ENCODE assay signal across 7 cellular contexts in genomic region chr9:136545966-136546696, GRCh38. TPM values are rescaled to one million over a fixed set of nuclear protein-coding genes. Genes with fewer than 3 reads are reported as not detected.
A peak's percentile ranks its signal among the peaks of the same experiment; 100 is the strongest.
DNase-seq lines count a peak whose midpoint lies in the region; ATAC-seq, FAIRE-seq and TF ChIP-seq lines count a peak whose summit lies in the region.

Gene NOTCH1, minus strand, starts transcription at chr9:136546048. Its CDS starts 262 bp downstream, at chr9:136545786.

- peaks cover 25 to 50% of the 10 kb centered on the region in 2 donors for H3K4me1 ChIP-seq in kidney (ENCODE audit: control insufficient read depth in 1 of 2, insufficient read depth in 1 of 2, low read depth in 1 of 2, low read length in 2 of 2)

- FAIRE-seq in kidney (lab: Jason Lieb, UNC), result no peak

- ATAC-seq in GM18498 (IDR thresholded peaks at IDR 0.05; ENCODE audit: unreplicated experiment) (peak; percentile 68), HG02642 (IDR thresholded peaks at IDR 0.05; ENCODE audit: poor library complexity, unreplicated experiment) (peak; percentile 66)
- ATAC-seq in central memory CD8-positive, alpha-beta T cell (replicated peaks; ENCODE audit: extremely low read depth, poor library complexity, severe bottlenecking), result peak; percentile 70

- peak within 1 kb of the TSS; percentile 28 to 69 for H3K9ac ChIP-seq in kidney (ENCODE audit: low read length in 2 of 2)

- no peaks in the 10 kb centered on the region for H3K9me3 ChIP-seq in kidney (ENCODE audit: control insufficient read depth in 1 of 2, low read length in 2 of 2)

- peaks cover 6% of the 10 kb centered on the region for H3K4me1 Mint-ChIP-seq in central memory CD8-positive, alpha-beta T cell

- H3K4me3 ChIP-seq in kidney (ENCODE audit: low read length in 2 of 2), result peak within 1 kb of the TSS; percentile 79 to 82

- H3K27ac Mint-ChIP-seq in central memory CD8-positive, alpha-beta T cell (ENCODE audit: low read depth), result peak within 1 kb of the TSS; percentile 51

- H3K4me3 Mint-ChIP-seq in central memory CD8-positive, alpha-beta T cell, result peak within 1 kb of the TSS; percentile 81

- no peaks in the 10 kb centered on the region for H3K9me3 Mint-ChIP-seq in central memory CD8-positive, alpha-beta T cell

- peaks cover 12% of the 10 kb centered on the region for H3K36me3 Mint-ChIP-seq in central memory CD8-positive, alpha-beta T cell (ENCODE audit: insufficient read depth)

- H3K27me3 Mint-ChIP-seq in central memory CD8-positive, alpha-beta T cell, result no peaks in the 10 kb centered on the region

- peak; percentile 53 for DNase-seq in NCI-H146 (lab: John Stamatoyannopoulos, UW)
- DNase-seq in activated CD4-positive, CD25-positive, alpha-beta regulatory T cell treated with anti-CD3 and anti-CD28 coated beads, Interleukin-2, amount 50 U/mL, for 16 hours (ENCODE audit: low read depth, low spot score), result peak; percentile 74
- peak; percentile 67 to 81 for DNase-seq in central memory CD8-positive, alpha-beta T cell (ENCODE audit: low spot score in 2 of 2)
- DNase-seq in kidney, result peak; percentile 98
- peak; percentile 94 for DNase-seq in stimulated activated CD4-positive, alpha-beta T cell treated with anti-CD3 and anti-CD28 coated beads, Interleukin-15, amount 100 ng/mL, for 24 hours

- peak; percentile 8 for TF ChIP-seq CTCF in kidney (IDR thresholded peaks at IDR 0.05; ENCODE audit: borderline replicate concordance, extremely low read depth, insufficient read depth)

- H3K36me3 ChIP-seq in kidney (ENCODE audit: control insufficient read depth in 1 of 2, insufficient read depth in 2 of 2, low read length in 2 of 2), result peaks cover 0 to 4% of the 10 kb centered on the region in 2 donors

- H3K27ac ChIP-seq in kidney (ENCODE audit: low read depth in 2 of 2, low read length in 2 of 2), result peak within 1 kb of the TSS; percentile 92 to 95

- intact Hi-C loops in kidney (cut with DNase I), result loop anchor here (10.0 kb wide), 1 partner anchor 79 kb away; no protein-coding TSS in a partner anchor

RNA-seq across cellular contexts. Expression of gene NOTCH1, which starts in this region (rescaled TPM):
- 77.2 TPM for total RNA-seq in kidney
- 6.5 TPM for polyA plus RNA-seq in kidney (ENCODE audit: insufficient read depth, low read depth, low replicate concordance)

Comparison
In these comparisons a context has a peak if more than half of its experiments do, and no peak if none do; other contexts are left out.
1. Peak in every context shown above with its lines: DNase-seq, ATAC-seq, H3K4me3 ChIP-seq and H3K27ac ChIP-seq.